Comparison of ENCODE assay signal across 34 cellular contexts in the genomic region with DNA sequence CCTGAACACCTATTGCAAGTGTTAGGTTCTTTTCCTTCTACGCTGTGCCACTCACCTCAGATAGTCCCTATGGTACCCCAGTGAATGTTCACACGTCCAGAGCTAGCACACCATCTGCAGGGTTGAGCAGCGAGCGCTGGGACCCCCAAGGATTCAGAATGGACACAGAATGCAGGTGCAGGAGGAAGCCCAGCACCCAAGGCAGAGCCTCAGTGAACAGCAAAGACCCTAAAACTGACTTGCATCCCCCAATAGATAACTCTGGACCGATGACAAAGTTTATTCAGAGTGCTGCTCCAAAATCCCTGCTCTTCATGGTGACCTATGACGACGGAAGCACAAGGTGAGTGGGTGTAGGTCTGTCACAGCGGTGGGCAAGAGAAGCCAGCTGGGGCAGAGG. TPM values are rescaled to one million over a fixed set of nuclear protein-coding genes. Genes with fewer than 3 reads are reported as not detected.
"Had no signal": no experiment of that assay in that cellular context is flagged by ENCODE, and none has a peak within 500 bp of the region (broad histone marks: within the 10 kb centered on the region; RNA-seq: fewer than 3 reads in every experiment).

No MANE protein-coding gene starts in this region.

- H3K4me1 ChIP-seq: adrenal gland, breast epithelium, SJCRH30 had no signal

- H3K36me3 ChIP-seq: adrenal gland, breast epithelium, SJCRH30 had no signal

- H3K4me3 ChIP-seq: adrenal gland, body of pancreas, breast epithelium, SJCRH30, SK-N-MC had no signal

- H3K27me3 ChIP-seq: body of pancreas, breast epithelium had no signal

- H3K9me3 ChIP-seq: adrenal gland, body of pancreas, breast epithelium, SJCRH30 had no signal

- H3K27ac ChIP-seq: adrenal gland, breast epithelium, KMS-11, SJCRH30, SK-N-MC had no signal

- ATAC-seq: activated CD4-positive, alpha-beta T cell treated with anti-CD3 and anti-CD28 coated beads for 36 hours; activated CD4-positive, CD25-positive, alpha-beta regulatory T cell treated with anti-CD3 and anti-CD28 coated beads, Interleukin-2, amount 50 U/mL, for 24 hours; activated CD8-positive, alpha-beta T cell treated with anti-CD3 and anti-CD28 coated beads, Interleukin-2, amount 10 ng/mL, durations not matched to agents 7 days and 5 days; activated naive CD4-positive, alpha-beta T cell treated with anti-CD3 and anti-CD28 coated beads, Interleukin-2, amount 50 U/mL, for 72 hours; WTC11 had no signal

- DNase-seq: activated CD4-positive, alpha-beta T cell treated with anti-CD3 and anti-CD28 coated beads for 36 hours; activated CD4-positive, alpha-beta T cell treated with anti-CD3 and anti-CD28 coated beads, Interleukin-2, amount 10 ng/mL, durations not matched to agents 7 days and 5 days; activated CD4-positive, alpha-beta T cell treated with anti-CD3 and anti-CD28 coated beads, Interleukin-2, amount 50 U/mL, for 48 hours; activated CD8-positive, alpha-beta T cell treated with anti-CD3 and anti-CD28 coated beads, Interleukin-2, amount 10 ng/mL, durations not matched to agents 7 days and 5 days; activated gamma-delta T cell treated with Interleukin-2 at 50 U/mL for 16 hours; activated naive CD4-positive, alpha-beta T cell treated with anti-CD3 and anti-CD28 coated beads for 36 hours; activated T-cell treated with anti-CD3 and anti-CD28 coated beads, Interleukin-2, amount 50 U/mL, for 24 hours; adrenal gland; caudate nucleus; MM.1S; MV-4-11; NCI-H1092; NCI-H1436 treated with DMSO at 0.1 percent for 48 hours; NCI-H1694 treated with DMSO at 0.1 percent for 48 hours; NCI-H2029; NCI-H345; NCI-H524 treated with DMSO at 0.1 percent for 48 hours; NK-92 treated with Interleukin-12 subunit alpha and Interleukin-12 subunit beta, amount 100 ng/mL, for 24 hours; SHP77; SJCRH30; T1000 had no signal

RNA-seq across cellular contexts. Expression of a gene that starts 15.1 kb away (rescaled TPM):
- total RNA-seq: SJCRH30 had no signal

RNA-seq across cellular contexts. Expression of a gene that starts 30.2 kb away (rescaled TPM):
- total RNA-seq: activated CD4-positive, alpha-beta T cell treated with anti-CD3 and anti-CD28 coated beads for 36 hours; activated CD4-positive, alpha-beta T cell treated with anti-CD3 and anti-CD28 coated beads, Interleukin-2, amount 10 ng/mL, durations not matched to agents 7 days and 5 days; activated CD8-positive, alpha-beta T cell treated with anti-CD3 and anti-CD28 coated beads, Interleukin-2, amount 10 ng/mL, durations not matched to agents 7 days and 5 days; activated naive CD4-positive, alpha-beta T cell treated with anti-CD3 and anti-CD28 coated beads for 36 hours; activated naive CD4-positive, alpha-beta T cell treated with anti-CD3 and anti-CD28 coated beads, Interleukin-2, amount 50 U/mL, for 72 hours; astrocyte; LHCN-M2; NCI-H460; RPMI7951; SJCRH30; T-helper 1 cell treated with Interleukin-12 subunit alpha and Interleukin-12 subunit beta and Interleukin-4 antibody, amounts not matched to agents 30 ng/mL and 1 ng/mL, for 36 hours; T-helper 2 cell treated with Interferon-gamma antibody and Interleukin-4, amounts not matched to agents 100 ng/mL and 5 ng/mL, for 36 hours had no signal
